In the genomic region with DNA sequence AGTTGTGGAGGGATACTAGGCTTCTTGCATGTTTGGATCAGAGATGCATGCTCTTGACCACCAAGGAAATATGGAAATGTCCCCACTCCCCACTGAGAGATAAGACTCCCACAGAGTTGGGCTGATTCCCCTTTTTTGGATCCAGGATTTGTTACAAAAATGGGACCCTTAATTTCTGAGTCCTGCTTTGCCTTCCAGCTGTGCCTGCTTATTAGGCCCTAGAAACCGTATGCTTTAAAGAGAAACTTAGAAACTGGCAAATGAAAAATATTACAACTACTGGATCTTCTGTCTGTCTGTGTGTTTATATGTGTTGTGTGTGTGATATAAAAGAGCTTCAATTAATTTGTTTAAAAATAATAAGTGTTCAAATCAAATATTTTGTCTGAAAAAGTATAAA, we compare ENCODE assay signal across 18 cellular contexts.
A peak's percentile ranks its signal among the peaks of the same experiment; 100 is the strongest.
DNase-seq lines count a peak whose midpoint lies in the region; TF ChIP-seq lines count a peak whose summit lies in the region.
"Had no signal": no experiment of that assay in that cellular context is flagged by ENCODE, and none has a peak within 500 bp of the region (broad histone marks: within the 10 kb centered on the region; RNA-seq: fewer than 3 reads in every experiment).

No MANE protein-coding gene starts in this region.

- 88% methylated on average over 1 of the region's 1 CpG; no CpG with 5 or more reads in 1 of the 2 experiments for WGBS in endodermal cell (ENCODE audit: insufficient coverage in 1 of 2, insufficient read length in 1 of 2), 2 experiments

- DNase-seq in adipocyte (ENCODE audit: low read depth) (no peak), endodermal cell (no peak), ACHN (no peak), mesothelial cell of epicardium (ENCODE audit: low spot score in 2 of 2, unreplicated experiment in 2 of 2) (no peak), kidney glomerular epithelial cell (lab: John Stamatoyannopoulos, UW) (no peak)
- DNase-seq: 8988T; AML-193; Caco-2; Calu3; CD4-positive, alpha-beta T cell; CD8-positive, alpha-beta T cell; DMS79 treated with DMSO at 0.1 percent for 48 hours; GDM1 had no signal

- H3K4me1 Mint-ChIP-seq in endodermal cell (no peaks in the 10 kb centered on the region), mesothelial cell of epicardium (no peaks in the 10 kb centered on the region)
- H3K4me1 Mint-ChIP-seq: B cell had no signal

- H3K27ac Mint-ChIP-seq in endodermal cell (no peak overlapping the region), mesothelial cell of epicardium (no peak overlapping the region)
- H3K27ac Mint-ChIP-seq: B cell; CD4-positive, alpha-beta T cell; CD8-positive, alpha-beta T cell had no signal

- H3K4me3 Mint-ChIP-seq in endodermal cell (no peak overlapping the region), mesothelial cell of epicardium (no peak overlapping the region)
- H3K4me3 Mint-ChIP-seq: B cell; CD4-positive, alpha-beta T cell; CD8-positive, alpha-beta T cell had no signal

- H3K36me3 ChIP-seq in HEK293 (ENCODE audit: control insufficient read depth in 2 of 2, insufficient read depth in 1 of 2, low read length in 2 of 2) (no peaks in the 10 kb centered on the region), adipocyte (ENCODE audit: control insufficient read depth, insufficient read depth, low read length, severe bottlenecking) (no peaks in the 10 kb centered on the region), endodermal cell (ENCODE audit: control insufficient read depth, insufficient read depth, low read length) (no peaks in the 10 kb centered on the region)
- H3K36me3 ChIP-seq: BLaER1 treated with 17β-estradiol and CSF1 and Interleukin-3, amounts not matched to agents 10 nM and 100 nM had no signal

- in situ Hi-C loops in ACHN (cut with HindIII; ENCODE audit: low pct_ligation_motif_present, low pct_unique_long_range_greater_than_20kb, low sequenced_read_pairs) = no loop called here

- no peak overlapping the region for H3K4me3 ChIP-seq in HEK293 (ENCODE audit: low read depth, low read length)
- peak overlapping the region; percentile 15 for H3K4me3 ChIP-seq in adipocyte (ENCODE audit: low read length)
- peak overlapping the region; percentile 47 for H3K4me3 ChIP-seq in endodermal cell (ENCODE audit: low read length)
- H3K4me3 ChIP-seq: BLaER1 treated with 17β-estradiol and CSF1 and Interleukin-3, amounts not matched to agents 10 nM and 100 nM; GM12878 had no signal

- no peak overlapping the region for H3K27ac ChIP-seq in HEK293 (ENCODE audit: extremely low read depth, low read depth, low read length)
- no peak overlapping the region for H3K27ac ChIP-seq in endodermal cell (ENCODE audit: low read depth, low read length)
- H3K27ac ChIP-seq: BLaER1 treated with 17β-estradiol and CSF1 and Interleukin-3, amounts not matched to agents 10 nM and 100 nM; C4-2B had no signal

- H3K9me3 Mint-ChIP-seq in endodermal cell (peaks cover 87% of the 10 kb centered on the region), mesothelial cell of epicardium (peaks cover 86% of the 10 kb centered on the region)

- POLR2A ChIA-PET in HEK293 (lab: Yijun Ruan, JAX) = no interaction called here

- CTCF ChIA-PET in HEK293 (lab: Yijun Ruan, JAX) = interaction anchor here (0.6 kb wide), 1 partner anchor 148 kb away, joined by 3 read pairs; no protein-coding TSS in a partner anchor

- TF ChIP-seq CTCF in HEK293 (tag by site-specific recombination; IDR thresholded peaks at IDR 0.05) = no peak
- TF ChIP-seq CTCF in endodermal cell (conservative IDR thresholded peaks at IDR 0.05) = no peak
- TF ChIP-seq CTCF in mesothelial cell of epicardium (IDR thresholded peaks at IDR 0.05; ENCODE audit: unreplicated experiment) = no peak

- H3K27me3 Mint-ChIP-seq in endodermal cell (ENCODE audit: insufficient read depth) = no peaks in the 10 kb centered on the region
- H3K27me3 Mint-ChIP-seq in mesothelial cell of epicardium (ENCODE audit: low read depth) = no peaks in the 10 kb centered on the region
- H3K27me3 Mint-ChIP-seq: B cell had no signal

- H3K4me1 ChIP-seq in HEK293 (ENCODE audit: control insufficient read depth, insufficient read depth, low read length) (no peaks in the 10 kb centered on the region), adipocyte (ENCODE audit: control insufficient read depth, insufficient read depth, low read length) (no peaks in the 10 kb centered on the region), endodermal cell (ENCODE audit: control insufficient read depth, insufficient read depth, low read length) (no peaks in the 10 kb centered on the region)
- H3K4me1 ChIP-seq: BLaER1 treated with 17β-estradiol and CSF1 and Interleukin-3, amounts not matched to agents 10 nM and 100 nM; Caco-2 had no signal

- H3K36me3 Mint-ChIP-seq in endodermal cell (ENCODE audit: low read depth) = peaks cover 24% of the 10 kb centered on the region
- peaks cover 26% of the 10 kb centered on the region for H3K36me3 Mint-ChIP-seq in mesothelial cell of epicardium
- H3K36me3 Mint-ChIP-seq: CD8-positive, alpha-beta T cell had no signal

- H3K9ac ChIP-seq in adipocyte (ENCODE audit: low read length) = no peak overlapping the region
- H3K9ac ChIP-seq in endodermal cell (ENCODE audit: extremely low read depth, low read length, poor library complexity, severe bottlenecking) = no peak overlapping the region
- H3K9ac ChIP-seq: BLaER1 treated with 17β-estradiol and CSF1 and Interleukin-3, amounts not matched to agents 10 nM and 100 nM had no signal

- H3K9me3 ChIP-seq in HEK293 (ENCODE audit: control insufficient read depth, insufficient read depth, low read depth, low read length) = no peaks in the 10 kb centered on the region
- H3K9me3 ChIP-seq in adipocyte (ENCODE audit: control insufficient read depth, low read length) = peaks cover 30% of the 10 kb centered on the region
- H3K9me3 ChIP-seq in endodermal cell (ENCODE audit: control insufficient read depth, low read length) = peaks cover 57% of the 10 kb centered on the region
- H3K9me3 ChIP-seq: Caco-2 had no signal

- H3K27me3 ChIP-seq in adipocyte (replicated peaks; ENCODE audit: control insufficient read depth, insufficient read depth, low read length) (no peaks in the 10 kb centered on the region), endodermal cell (ENCODE audit: control insufficient read depth, insufficient read depth, low read length, poor library complexity, severe bottlenecking) (no peaks in the 10 kb centered on the region)
- H3K27me3 ChIP-seq: BLaER1 treated with 17β-estradiol and CSF1 and Interleukin-3, amounts not matched to agents 10 nM and 100 nM had no signal

TF ChIP-seq in HEK293, 187 proteins besides CTCF, POLR2A, EP300 and RAD21:
- TF ChIP-seq SETDB1 (IDR thresholded peaks at IDR 0.05; ENCODE audit: insufficient read length, low read length) (peak; percentile 80), KLF1 (tag by site-specific recombination; IDR thresholded peaks at IDR 0.05) (no peak)
